Comparison of ENCODE assay signal across 8 cellular contexts in genomic region chr5:88675758-88676636, GRCh38.
A peak's percentile ranks its signal among the peaks of the same experiment; 100 is the strongest.
DNase-seq lines count a peak whose midpoint lies in the region; ATAC-seq and TF ChIP-seq lines count a peak whose summit lies in the region.

No MANE protein-coding gene starts in this region.

- H3K4me3 Mint-ChIP-seq in Calu3 (ENCODE audit: low read depth, unreplicated experiment) (peak overlapping the region; percentile 89), chondrocyte (ENCODE audit: unreplicated experiment) (peak overlapping the region; percentile 64)

- peak; percentile 88 for DNase-seq in Calu3
- peak; percentile 90 for DNase-seq in OCI-M1 (lab: John Stamatoyannopoulos, UW)
- no peak for DNase-seq in chondrocyte (ENCODE audit: low spot score)
- DNase-seq in lung (ENCODE audit: low spot score), result no peak
- DNase-seq in tibial artery, result no peak
- no peak for DNase-seq in stimulated activated CD4-positive, alpha-beta T cell treated with anti-CD3 and anti-CD28 coated beads, Interleukin-2, amount 100 ng/mL, for 24 hours

- H3K4me1 ChIP-seq in lung (ENCODE audit: control insufficient read depth in 2 of 2, insufficient read depth in 2 of 2, low read length in 2 of 2) (peaks cover 0 to 30% of the 10 kb centered on the region in 2 donors), tibial artery (peaks cover 0 to 32% (median 27%) of the 10 kb centered on the region in 4 donors)

- 1 to 4% methylated on average over 50 to 52 of the region's 52 CpGs for WGBS in lung, 2 donors

- peaks cover 28% of the 10 kb centered on the region for H3K27me3 ChIP-seq in lung (ENCODE audit: control insufficient read depth, insufficient read depth)
- H3K27me3 ChIP-seq in tibial artery, result peaks cover 14 to 98% of the 10 kb centered on the region in 2 donors

- no peak overlapping the region for H3K4me3 ChIP-seq in lung
- H3K4me3 ChIP-seq in tibial artery, result peak overlapping the region; percentile 14 to 27

- peaks cover 37% of the 10 kb centered on the region for H3K36me3 Mint-ChIP-seq in Calu3 (ENCODE audit: insufficient read depth, unreplicated experiment)
- peaks cover 3% of the 10 kb centered on the region for H3K36me3 Mint-ChIP-seq in chondrocyte (ENCODE audit: low read depth)

- H3K4me1 Mint-ChIP-seq in Calu3 (ENCODE audit: low read depth, unreplicated experiment), result peaks cover 31% of the 10 kb centered on the region
- peaks cover 25% of the 10 kb centered on the region for H3K4me1 Mint-ChIP-seq in chondrocyte (ENCODE audit: low read depth)

- H3K9me3 Mint-ChIP-seq in Calu3 (ENCODE audit: low read depth, unreplicated experiment) (no peaks in the 10 kb centered on the region), chondrocyte (ENCODE audit: low read depth) (no peaks in the 10 kb centered on the region)

- CTCF ChIA-PET in Calu3 (lab: Charles Lee), result interaction anchor here (0.7 to 1.4 kb wide), 9 partner anchors 9 to 1708 kb away, joined by 3 to 10 read pairs (median 5); no protein-coding TSS in a partner anchor

- no TSS peak for BruUV-seq in Calu3 (replicated peaks; lab: Mats Ljungman, UMichigan)

- intact Hi-C loops in Calu3 (cut with micrococcal nuclease; ENCODE audit: unreplicated experiment), result loop anchor here (1.0 to 5.0 kb wide), 2 partner anchors 409 to 535 kb away; partner anchors contain the start of gene TMEM161B
- intact Hi-C loops in tibial artery (cut with DNase I; ENCODE audit: low total_unique reads), result no loop called here

- H3K36me3 ChIP-seq in lung (ENCODE audit: control insufficient read depth in 2 of 2, insufficient read depth in 2 of 2, low read length in 2 of 2) (no peaks in the 10 kb centered on the region), tibial artery (no peaks in the 10 kb centered on the region)

- H3K27ac ChIP-seq in lung (ENCODE audit: low read depth in 1 of 2, low read length in 1 of 2) (no peak overlapping the region), tibial artery (no peak overlapping the region)

- H3K27me3 Mint-ChIP-seq in Calu3 (ENCODE audit: unreplicated experiment) (no peaks in the 10 kb centered on the region), chondrocyte (ENCODE audit: low read depth) (peaks cover 81% of the 10 kb centered on the region)

- H3K9me3 ChIP-seq in lung (ENCODE audit: control insufficient read depth in 2 of 2, insufficient read depth in 1 of 2, low read length in 1 of 2) (peaks cover 0 to 23% of the 10 kb centered on the region in 2 donors), tibial artery (no peaks in the 10 kb centered on the region)

- no peak for TF ChIP-seq CTCF in Calu3 (IDR thresholded peaks at IDR 0.05; ENCODE audit: unreplicated experiment)
- no peak for TF ChIP-seq CTCF in chondrocyte (IDR thresholded peaks at IDR 0.05)
- no peak for TF ChIP-seq CTCF in lung (IDR thresholded peaks at IDR 0.05; ENCODE audit: control extremely low read depth, extremely low read depth)
- TF ChIP-seq CTCF in tibial artery (IDR thresholded peaks at IDR 0.05), result no peak

- ATAC-seq in GM19455 (IDR thresholded peaks at IDR 0.05; ENCODE audit: unreplicated experiment) (peak; percentile 48), HG03565 (IDR thresholded peaks at IDR 0.05; ENCODE audit: unreplicated experiment) (peak; percentile 40), lung (ENCODE audit: insufficient read depth, low FRiP score) (peak; percentile 50)

- H3K27ac Mint-ChIP-seq in Calu3 (ENCODE audit: unreplicated experiment) (peak overlapping the region; percentile 95), chondrocyte (ENCODE audit: unreplicated experiment) (no peak overlapping the region)

Comparison
In these comparisons a context has a peak if more than half of its experiments do, and no peak if none do; other contexts are left out.
1. DNase-seq: peak in Calu3 (single experiment) and OCI-M1 (single experiment); none in chondrocyte (single experiment), lung (single experiment), tibial artery (0 of 2) and stimulated activated CD4-positive, alpha-beta T cell treated with anti-CD3 and anti-CD28 coated beads, Interleukin-2, amount 100 ng/mL, for 24 hours (0 of 2).
2. Peak in every context shown above with its lines, with median percentiles within 50 percentile points of each other: ATAC-seq.